Comparison of ENCODE assay signal across 1 cellular context in the genomic region with DNA sequence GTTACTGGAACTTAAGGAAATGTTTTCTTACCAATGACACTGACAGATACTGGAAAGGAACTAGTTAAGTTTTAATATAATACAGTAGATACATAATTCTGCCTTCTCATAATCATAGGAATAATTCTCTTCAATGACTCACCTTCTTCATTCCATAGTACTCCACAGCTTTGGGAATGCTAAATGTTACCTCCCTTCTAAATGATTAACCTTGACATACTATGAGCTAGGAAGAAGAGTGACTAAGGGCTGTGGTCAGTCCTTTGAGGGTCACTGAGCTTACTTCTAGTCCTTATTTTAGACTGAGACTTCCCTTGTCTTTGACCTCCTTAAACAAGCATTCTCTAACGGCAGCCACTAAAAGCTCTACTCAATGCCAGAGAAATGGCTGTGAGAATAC.
A peak's percentile ranks its signal among the peaks of the same experiment; 100 is the strongest.
TF ChIP-seq lines count a peak whose summit lies in the region.

No MANE protein-coding gene starts in this region.

TF ChIP-seq in K562, 482 proteins besides CTCF, POLR2A, EP300 and RAD21 (continued from another document):
- TF ChIP-seq, protein P1, sequence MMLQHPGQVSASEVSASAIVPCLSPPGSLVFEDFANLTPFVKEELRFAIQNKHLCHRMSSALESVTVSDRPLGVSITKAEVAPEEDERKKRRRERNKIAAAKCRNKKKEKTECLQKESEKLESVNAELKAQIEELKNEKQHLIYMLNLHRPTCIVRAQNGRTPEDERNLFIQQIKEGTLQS (IDR thresholded peaks at IDR 0.05): peak; percentile 63
- TF ChIP-seq, protein P1 (CRISPR knock-in tag; conservative IDR thresholded peaks at IDR 0.05): no peak
- no peak for TF ChIP-seq CBX2 (IDR thresholded peaks at IDR 0.05; ENCODE audit: insufficient read depth, low read length, poor library complexity, severe bottlenecking)
- TF ChIP-seq FIP1L1 (IDR thresholded peaks at IDR 0.05; ENCODE audit: low read depth, low read length, poor library complexity, severe bottlenecking): no peak
- TF ChIP-seq SRSF7 (optimal IDR thresholded peaks at IDR 0.05; ENCODE audit: low read depth, low read length): no peak
- TF ChIP-seq, protein P2, sequence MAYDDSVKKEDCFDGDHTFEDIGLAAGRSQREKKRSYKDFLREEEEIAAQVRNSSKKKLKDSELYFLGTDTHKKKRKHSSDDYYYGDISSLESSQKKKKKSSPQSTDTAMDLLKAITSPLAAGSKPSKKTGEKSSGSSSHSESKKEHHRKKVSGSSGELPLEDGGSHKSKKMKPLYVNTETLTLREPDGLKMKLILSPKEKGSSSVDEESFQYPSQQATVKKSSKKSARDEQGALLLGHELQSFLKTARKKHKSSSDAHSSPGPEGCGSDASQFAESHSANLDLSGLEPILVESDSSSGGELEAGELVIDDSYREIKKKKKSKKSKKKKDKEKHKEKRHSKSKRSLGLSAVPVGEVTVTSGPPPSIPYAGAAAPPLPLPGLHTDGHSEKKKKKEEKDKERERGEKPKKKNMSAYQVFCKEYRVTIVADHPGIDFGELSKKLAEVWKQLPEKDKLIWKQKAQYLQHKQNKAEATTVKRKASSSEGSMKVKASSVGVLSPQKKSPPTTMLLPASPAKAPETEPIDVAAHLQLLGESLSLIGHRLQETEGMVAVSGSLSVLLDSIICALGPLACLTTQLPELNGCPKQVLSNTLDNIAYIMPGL (CRISPR knock-in tag; IDR thresholded peaks at IDR 0.05): no peak
- no peak for TF ChIP-seq HNRNPK (IDR thresholded peaks at IDR 0.05; ENCODE audit: low read depth, low read length, poor library complexity, severe bottlenecking)
- TF ChIP-seq ZNF699 (CRISPR knock-in tag; IDR thresholded peaks at IDR 0.05; ENCODE audit: insufficient replicate concordance): no peak
- no peak for TF ChIP-seq NR2C1 (IDR thresholded peaks at IDR 0.05)
- TF ChIP-seq NR2C1 (tag; IDR thresholded peaks at IDR 0.05): peak; percentile 19; the same call in 1 of the 2 replicates
- TF ChIP-seq MTA2 (IDR thresholded peaks at IDR 0.05; ENCODE audit: low read depth): no peak
- no peak for TF ChIP-seq SMAD2 (IDR thresholded peaks at IDR 0.05; ENCODE audit: low read depth, low read length)
- TF ChIP-seq JUND (IDR thresholded peaks at IDR 0.05; ENCODE audit: borderline replicate concordance, low read depth, low read length): 0 out of 2 replicates have a peak, but pooled peaks have one; percentile 24
- 0 out of 3 replicates have a peak, but pooled peaks have one; percentile 12 for TF ChIP-seq JUND (tag; IDR thresholded peaks at IDR 0.05; ENCODE audit: borderline replicate concordance, low read depth, low read length)
- TF ChIP-seq THRA (IDR thresholded peaks at IDR 0.05): no peak
- TF ChIP-seq NFE2 (IDR thresholded peaks at IDR 0.05; ENCODE audit: low read depth): peak; percentile 66
- TF ChIP-seq NR4A1 (CRISPR knock-in tag; IDR thresholded peaks at IDR 0.05): no peak
- no peak for TF ChIP-seq NR4A1 (tag; IDR thresholded peaks at IDR 0.05)
- TF ChIP-seq, protein P3, sequence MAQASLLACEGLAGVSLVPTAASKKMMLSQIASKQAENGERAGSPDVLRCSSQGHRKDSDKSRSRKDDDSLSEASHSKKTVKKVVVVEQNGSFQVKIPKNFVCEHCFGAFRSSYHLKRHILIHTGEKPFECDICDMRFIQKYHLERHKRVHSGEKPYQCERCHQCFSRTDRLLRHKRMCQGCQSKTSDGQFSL (CRISPR knock-in tag; IDR thresholded peaks at IDR 0.05): no peak
- TF ChIP-seq, protein P3 (tag; IDR thresholded peaks at IDR 0.05): no peak
- TF ChIP-seq, protein P4, sequence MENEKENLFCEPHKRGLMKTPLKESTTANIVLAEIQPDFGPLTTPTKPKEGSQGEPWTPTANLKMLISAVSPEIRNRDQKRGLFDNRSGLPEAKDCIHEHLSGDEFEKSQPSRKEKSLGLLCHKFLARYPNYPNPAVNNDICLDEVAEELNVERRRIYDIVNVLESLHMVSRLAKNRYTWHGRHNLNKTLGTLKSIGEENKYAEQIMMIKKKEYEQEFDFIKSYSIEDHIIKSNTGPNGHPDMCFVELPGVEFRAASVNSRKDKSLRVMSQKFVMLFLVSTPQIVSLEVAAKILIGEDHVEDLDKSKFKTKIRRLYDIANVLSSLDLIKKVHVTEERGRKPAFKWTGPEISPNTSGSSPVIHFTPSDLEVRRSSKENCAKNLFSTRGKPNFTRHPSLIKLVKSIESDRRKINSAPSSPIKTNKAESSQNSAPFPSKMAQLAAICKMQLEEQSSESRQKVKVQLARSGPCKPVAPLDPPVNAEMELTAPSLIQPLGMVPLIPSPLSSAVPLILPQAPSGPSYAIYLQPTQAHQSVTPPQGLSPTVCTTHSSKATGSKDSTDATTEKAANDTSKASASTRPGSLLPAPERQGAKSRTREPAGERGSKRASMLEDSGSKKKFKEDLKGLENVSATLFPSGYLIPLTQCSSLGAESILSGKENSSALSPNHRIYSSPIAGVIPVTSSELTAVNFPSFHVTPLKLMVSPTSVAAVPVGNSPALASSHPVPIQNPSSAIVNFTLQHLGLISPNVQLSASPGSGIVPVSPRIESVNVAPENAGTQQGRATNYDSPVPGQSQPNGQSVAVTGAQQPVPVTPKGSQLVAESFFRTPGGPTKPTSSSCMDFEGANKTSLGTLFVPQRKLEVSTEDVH (IDR thresholded peaks at IDR 0.05; ENCODE audit: low read depth, partially characterized antibody): no peak
- no peak for TF ChIP-seq TFAM (CRISPR knock-in tag; conservative IDR thresholded peaks at IDR 0.05)
- TF ChIP-seq ZBTB17 (CRISPR knock-in tag; IDR thresholded peaks at IDR 0.05): no peak
- TF ChIP-seq SMARCB1 (IDR thresholded peaks at IDR 0.05; ENCODE audit: insufficient read length, low read depth): no peak
- peak; percentile 41; the same call in 1 of the 2 replicates for TF ChIP-seq ARID1B (IDR thresholded peaks at IDR 0.05)
- peak; percentile 48; the same call in 1 of the 2 replicates for TF ChIP-seq DPF2 (IDR thresholded peaks at IDR 0.05)
- TF ChIP-seq HMBOX1 (IDR thresholded peaks at IDR 0.05): peak; percentile 98
- peak; percentile 68 for TF ChIP-seq FOSL1 (tag; conservative IDR thresholded peaks at IDR 0.05)
- no peak for TF ChIP-seq SFPQ (IDR thresholded peaks at IDR 0.05; ENCODE audit: low read depth, low read length)
- no peak for TF ChIP-seq KDM5B (IDR thresholded peaks at IDR 0.05; ENCODE audit: insufficient replicate concordance, low read depth, low read length)
- TF ChIP-seq ZNF57 (CRISPR knock-in tag; IDR thresholded peaks at IDR 0.05): no peak
- TF ChIP-seq TCF3 (CRISPR knock-in tag; IDR thresholded peaks at IDR 0.05): no peak
- no peak for TF ChIP-seq SREBF2 (CRISPR knock-in tag; IDR thresholded peaks at IDR 0.05)
- no peak for TF ChIP-seq POLR3A (IDR thresholded peaks at IDR 0.05; ENCODE audit: borderline replicate concordance, extremely low read depth, insufficient read depth, insufficient read length)
- no peak for TF ChIP-seq TARDBP (IDR thresholded peaks at IDR 0.05)
- TF ChIP-seq HCFC1 (IDR thresholded peaks at IDR 0.05; ENCODE audit: low read depth, low read length): no peak
- TF ChIP-seq CREB3 (tag; conservative IDR thresholded peaks at IDR 0.05; ENCODE audit: low read depth): no peak
- TF ChIP-seq RBBP5 (IDR thresholded peaks at IDR 0.05; ENCODE audit: borderline replicate concordance, insufficient read depth, low read length, poor library complexity, severe bottlenecking): no peak
- TF ChIP-seq ESRRA (IDR thresholded peaks at IDR 0.05; ENCODE audit: borderline replicate concordance, low read depth): peak; percentile 26; the same call in 1 of the 2 replicates
- TF ChIP-seq TAF9B (IDR thresholded peaks at IDR 0.05; ENCODE audit: partially characterized antibody): peak; percentile 15
- no peak for TF ChIP-seq ZNF398 (CRISPR knock-in tag; IDR thresholded peaks at IDR 0.05)
- TF ChIP-seq ZBTB1 (CRISPR knock-in tag; IDR thresholded peaks at IDR 0.05; ENCODE audit: borderline replicate concordance, low read depth): no peak
- TF ChIP-seq GABPA (tag; conservative IDR thresholded peaks at IDR 0.05; ENCODE audit: low read depth): no peak
- TF ChIP-seq CHD2 (IDR thresholded peaks at IDR 0.05; ENCODE audit: low read depth, low read length): no peak
